1 cellular context compared by ENCODE assay signal in the genomic region with DNA sequence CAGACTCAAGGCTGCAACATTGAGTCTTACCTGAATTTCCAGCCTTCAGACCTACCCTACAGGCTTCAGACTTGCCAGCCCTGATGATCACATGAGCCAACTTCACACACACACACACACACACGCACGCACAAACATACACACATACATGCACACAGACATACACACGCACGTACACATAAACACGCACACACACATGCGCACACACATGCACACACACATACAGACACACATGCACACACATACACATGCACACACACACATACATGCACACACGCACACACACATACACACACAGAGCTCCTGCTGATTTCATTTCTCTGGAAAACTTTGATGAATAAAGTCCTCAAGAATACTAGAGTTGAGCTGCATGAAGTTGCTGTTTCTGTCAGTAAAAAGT.
TF ChIP-seq lines count a peak whose summit lies in the region.

No MANE protein-coding gene starts in this region.

TF ChIP-seq in H1, 55 proteins besides CTCF, POLR2A, EP300 and RAD21 (continued from another document):
- TF ChIP-seq, protein P1, sequence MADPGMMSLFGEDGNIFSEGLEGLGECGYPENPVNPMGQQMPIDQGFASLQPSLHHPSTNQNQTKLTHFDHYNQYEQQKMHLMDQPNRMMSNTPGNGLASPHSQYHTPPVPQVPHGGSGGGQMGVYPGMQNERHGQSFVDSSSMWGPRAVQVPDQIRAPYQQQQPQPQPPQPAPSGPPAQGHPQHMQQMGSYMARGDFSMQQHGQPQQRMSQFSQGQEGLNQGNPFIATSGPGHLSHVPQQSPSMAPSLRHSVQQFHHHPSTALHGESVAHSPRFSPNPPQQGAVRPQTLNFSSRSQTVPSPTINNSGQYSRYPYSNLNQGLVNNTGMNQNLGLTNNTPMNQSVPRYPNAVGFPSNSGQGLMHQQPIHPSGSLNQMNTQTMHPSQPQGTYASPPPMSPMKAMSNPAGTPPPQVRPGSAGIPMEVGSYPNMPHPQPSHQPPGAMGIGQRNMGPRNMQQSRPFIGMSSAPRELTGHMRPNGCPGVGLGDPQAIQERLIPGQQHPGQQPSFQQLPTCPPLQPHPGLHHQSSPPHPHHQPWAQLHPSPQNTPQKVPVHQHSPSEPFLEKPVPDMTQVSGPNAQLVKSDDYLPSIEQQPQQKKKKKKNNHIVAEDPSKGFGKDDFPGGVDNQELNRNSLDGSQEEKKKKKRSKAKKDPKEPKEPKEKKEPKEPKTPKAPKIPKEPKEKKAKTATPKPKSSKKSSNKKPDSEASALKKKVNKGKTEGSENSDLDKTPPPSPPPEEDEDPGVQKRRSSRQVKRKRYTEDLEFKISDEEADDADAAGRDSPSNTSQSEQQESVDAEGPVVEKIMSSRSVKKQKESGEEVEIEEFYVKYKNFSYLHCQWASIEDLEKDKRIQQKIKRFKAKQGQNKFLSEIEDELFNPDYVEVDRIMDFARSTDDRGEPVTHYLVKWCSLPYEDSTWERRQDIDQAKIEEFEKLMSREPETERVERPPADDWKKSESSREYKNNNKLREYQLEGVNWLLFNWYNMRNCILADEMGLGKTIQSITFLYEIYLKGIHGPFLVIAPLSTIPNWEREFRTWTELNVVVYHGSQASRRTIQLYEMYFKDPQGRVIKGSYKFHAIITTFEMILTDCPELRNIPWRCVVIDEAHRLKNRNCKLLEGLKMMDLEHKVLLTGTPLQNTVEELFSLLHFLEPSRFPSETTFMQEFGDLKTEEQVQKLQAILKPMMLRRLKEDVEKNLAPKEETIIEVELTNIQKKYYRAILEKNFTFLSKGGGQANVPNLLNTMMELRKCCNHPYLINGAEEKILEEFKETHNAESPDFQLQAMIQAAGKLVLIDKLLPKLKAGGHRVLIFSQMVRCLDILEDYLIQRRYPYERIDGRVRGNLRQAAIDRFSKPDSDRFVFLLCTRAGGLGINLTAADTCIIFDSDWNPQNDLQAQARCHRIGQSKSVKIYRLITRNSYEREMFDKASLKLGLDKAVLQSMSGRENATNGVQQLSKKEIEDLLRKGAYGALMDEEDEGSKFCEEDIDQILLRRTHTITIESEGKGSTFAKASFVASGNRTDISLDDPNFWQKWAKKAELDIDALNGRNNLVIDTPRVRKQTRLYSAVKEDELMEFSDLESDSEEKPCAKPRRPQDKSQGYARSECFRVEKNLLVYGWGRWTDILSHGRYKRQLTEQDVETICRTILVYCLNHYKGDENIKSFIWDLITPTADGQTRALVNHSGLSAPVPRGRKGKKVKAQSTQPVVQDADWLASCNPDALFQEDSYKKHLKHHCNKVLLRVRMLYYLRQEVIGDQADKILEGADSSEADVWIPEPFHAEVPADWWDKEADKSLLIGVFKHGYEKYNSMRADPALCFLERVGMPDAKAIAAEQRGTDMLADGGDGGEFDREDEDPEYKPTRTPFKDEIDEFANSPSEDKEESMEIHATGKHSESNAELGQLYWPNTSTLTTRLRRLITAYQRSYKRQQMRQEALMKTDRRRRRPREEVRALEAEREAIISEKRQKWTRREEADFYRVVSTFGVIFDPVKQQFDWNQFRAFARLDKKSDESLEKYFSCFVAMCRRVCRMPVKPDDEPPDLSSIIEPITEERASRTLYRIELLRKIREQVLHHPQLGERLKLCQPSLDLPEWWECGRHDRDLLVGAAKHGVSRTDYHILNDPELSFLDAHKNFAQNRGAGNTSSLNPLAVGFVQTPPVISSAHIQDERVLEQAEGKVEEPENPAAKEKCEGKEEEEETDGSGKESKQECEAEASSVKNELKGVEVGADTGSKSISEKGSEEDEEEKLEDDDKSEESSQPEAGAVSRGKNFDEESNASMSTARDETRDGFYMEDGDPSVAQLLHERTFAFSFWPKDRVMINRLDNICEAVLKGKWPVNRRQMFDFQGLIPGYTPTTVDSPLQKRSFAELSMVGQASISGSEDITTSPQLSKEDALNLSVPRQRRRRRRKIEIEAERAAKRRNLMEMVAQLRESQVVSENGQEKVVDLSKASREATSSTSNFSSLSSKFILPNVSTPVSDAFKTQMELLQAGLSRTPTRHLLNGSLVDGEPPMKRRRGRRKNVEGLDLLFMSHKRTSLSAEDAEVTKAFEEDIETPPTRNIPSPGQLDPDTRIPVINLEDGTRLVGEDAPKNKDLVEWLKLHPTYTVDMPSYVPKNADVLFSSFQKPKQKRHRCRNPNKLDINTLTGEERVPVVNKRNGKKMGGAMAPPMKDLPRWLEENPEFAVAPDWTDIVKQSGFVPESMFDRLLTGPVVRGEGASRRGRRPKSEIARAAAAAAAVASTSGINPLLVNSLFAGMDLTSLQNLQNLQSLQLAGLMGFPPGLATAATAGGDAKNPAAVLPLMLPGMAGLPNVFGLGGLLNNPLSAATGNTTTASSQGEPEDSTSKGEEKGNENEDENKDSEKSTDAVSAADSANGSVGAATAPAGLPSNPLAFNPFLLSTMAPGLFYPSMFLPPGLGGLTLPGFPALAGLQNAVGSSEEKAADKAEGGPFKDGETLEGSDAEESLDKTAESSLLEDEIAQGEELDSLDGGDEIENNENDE (IDR thresholded peaks at IDR 0.05; ENCODE audit: insufficient replicate concordance, low read length), result no peak
- no peak for TF ChIP-seq CHD1 (IDR thresholded peaks at IDR 0.05; ENCODE audit: low read depth, low read length)
TF ChIP-seq in H1: peak in this region for 0.
